In the genomic region with DNA sequence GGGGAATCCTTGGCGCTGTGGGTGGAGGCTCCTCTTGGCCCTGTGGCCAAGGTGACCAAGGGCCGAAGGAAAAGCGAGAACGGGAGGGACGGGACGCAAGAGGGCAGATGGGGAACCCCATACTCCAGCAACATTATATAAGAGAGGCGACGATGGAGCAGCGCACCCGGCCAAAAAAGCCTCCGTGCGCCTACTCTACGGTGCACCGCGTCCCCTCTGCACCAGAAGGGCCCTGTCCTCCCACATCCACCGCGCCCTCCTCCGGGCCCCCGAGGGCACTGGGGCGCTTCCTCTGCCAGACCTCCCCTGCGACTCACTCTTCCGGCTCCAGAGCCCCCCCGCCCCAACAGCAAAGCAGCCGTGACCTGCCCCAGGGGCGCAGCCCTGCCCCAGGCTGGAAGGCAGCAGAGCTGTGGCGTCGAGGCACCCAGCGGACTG, we compare ENCODE assay signal across 8 cellular contexts. TPM values are rescaled to one million over a fixed set of nuclear protein-coding genes. Genes with fewer than 3 reads are reported as not detected.
DNase-seq lines count a peak whose midpoint lies in the region; ATAC-seq and TF ChIP-seq lines count a peak whose summit lies in the region.

No MANE protein-coding gene starts in this region.

- CTCF ChIA-PET in CD4-positive, alpha-beta memory T cell (lab: Charles Lee; ENCODE audit: partially characterized antibody), result interaction anchor here (1.2 to 1.4 kb wide), 2 partner anchors 16 to 18 kb away, joined by 3 to 6 read pairs; no protein-coding TSS in a partner anchor

- TF ChIP-seq POLR2A in heart left ventricle (IDR thresholded peaks at IDR 0.05), result no peak

- peak overlapping the region; percentile 82 for H3K27ac ChIP-seq in CD4-positive, alpha-beta memory T cell (ENCODE audit: low read depth, low read length)
- H3K27ac ChIP-seq in HL-60 (replicated peaks), result peak overlapping the region; percentile 51
- H3K27ac ChIP-seq in heart left ventricle, result peak overlapping the region in 3 of 12 donors; percentile 22 to 85 (median 28)
- no peak overlapping the region for H3K27ac ChIP-seq in skeletal muscle tissue (ENCODE audit: low read depth, low read length)

- DNase-seq in CD4-positive, alpha-beta memory T cell, result peak; percentile 69 to 74 (median 73)
- DNase-seq in HL-60 (ENCODE audit: low read depth in 1 of 2, low spot score in 1 of 2) (peak in 1 of 2 experiments; percentile 17), activated T-helper 1 cell treated with Interleukin-2 at 50 U/mL for 16 hours (ENCODE audit: low read depth) (peak; percentile 41), heart left ventricle (peak in 1 of 5 donors; percentile 25), NCI-H128 (lab: John Stamatoyannopoulos, UW; ENCODE audit: unreplicated experiment) (no peak), putamen (ENCODE audit: low spot score) (no peak)

- H3K9me3 Mint-ChIP-seq in CD4-positive, alpha-beta memory T cell, result no peaks in the 10 kb centered on the region

- TF ChIP-seq CTCF in HL-60 (IDR thresholded peaks at IDR 0.05; ENCODE audit: insufficient read depth, low read length) (no peak), heart left ventricle (IDR thresholded peaks at IDR 0.05) (no peak)

- no peaks in the 10 kb centered on the region for H3K27me3 Mint-ChIP-seq in CD4-positive, alpha-beta memory T cell

- peaks cover 21% of the 10 kb centered on the region for H3K4me1 ChIP-seq in CD4-positive, alpha-beta memory T cell (ENCODE audit: insufficient read depth, low read length)
- peaks cover 0 to 23% (median 9%) of the 10 kb centered on the region in 12 donors for H3K4me1 ChIP-seq in heart left ventricle
- H3K4me1 ChIP-seq in skeletal muscle tissue (ENCODE audit: control insufficient read depth in 3 of 3, insufficient read depth in 3 of 3, low read length in 3 of 3), result peaks cover 8 to 18% (median 11%) of the 10 kb centered on the region in 3 donors

- intact Hi-C loops in CD4-positive, alpha-beta memory T cell (cut with micrococcal nuclease), result loop anchor here (1.0 to 5.0 kb wide), 6 partner anchors 18 to 1447 kb away; a partner anchor contains a TSS
- intact Hi-C loops in heart left ventricle (cut with DNase I), result loop anchor here in 1 of 10 donors (5.0 kb wide), 1 partner anchor 198 kb away; no protein-coding TSS in a partner anchor

- H3K9ac ChIP-seq in skeletal muscle tissue (ENCODE audit: low read depth in 1 of 3, low read length in 3 of 3), result peak overlapping the region in 2 of 3 donors; percentile 59 to 63

- peak overlapping the region; percentile 97 to 100 (median 98) for H3K27ac Mint-ChIP-seq in CD4-positive, alpha-beta memory T cell

- H3K36me3 ChIP-seq in CD4-positive, alpha-beta memory T cell (ENCODE audit: insufficient read depth, low read length), result no peaks in the 10 kb centered on the region
- H3K36me3 ChIP-seq in heart left ventricle (no peaks in the 10 kb centered on the region), skeletal muscle tissue (ENCODE audit: control insufficient read depth in 3 of 3, insufficient read depth in 3 of 3, low read length in 3 of 3) (no peaks in the 10 kb centered on the region)

- 2 to 9% (median 4%) methylated on average over 18 to 28 of the region's 28 CpGs for WGBS in heart left ventricle, 4 donors

- peaks cover 7 to 29% of the 10 kb centered on the region in 2 donors for H3K36me3 Mint-ChIP-seq in CD4-positive, alpha-beta memory T cell

- H3K4me3 Mint-ChIP-seq in CD4-positive, alpha-beta memory T cell, result peak overlapping the region; percentile 98 to 100 (median 99)

- POLR2A ChIA-PET in CD4-positive, alpha-beta memory T cell (lab: Charles Lee; ENCODE audit: partially characterized antibody), result interaction anchor here (0.6 to 1.7 kb wide), 9 partner anchors 9 to 1333 kb away, joined by 3 to 13 read pairs (median 3); a partner anchor contains a TSS

- ATAC-seq in GM19467 (IDR thresholded peaks at IDR 0.05; ENCODE audit: unreplicated experiment) (peak; percentile 31), heart left ventricle (peak; percentile 14 to 54 (median 25))

- H3K4me3 ChIP-seq in CD4-positive, alpha-beta memory T cell (ENCODE audit: low read length in 2 of 2), result peak overlapping the region; percentile 92 to 97
- H3K4me3 ChIP-seq in HL-60 (replicated peaks; ENCODE audit: insufficient read depth, low read length) (peak overlapping the region; percentile 50), heart left ventricle (peak overlapping the region; percentile 24 to 73 (median 52)), skeletal muscle tissue (ENCODE audit: low read length in 3 of 3) (peak overlapping the region; percentile 78 to 84 (median 82))

- H3K27me3 ChIP-seq in CD4-positive, alpha-beta memory T cell (ENCODE audit: insufficient read depth, low read length), result no peaks in the 10 kb centered on the region
- no peaks in the 10 kb centered on the region for H3K27me3 ChIP-seq in HL-60 (ENCODE audit: insufficient read depth, poor library complexity, severe bottlenecking)
- peaks cover 0 to 11% (median 0%) of the 10 kb centered on the region in 9 donors for H3K27me3 ChIP-seq in heart left ventricle
- H3K27me3 ChIP-seq in skeletal muscle tissue (ENCODE audit: control insufficient read depth in 3 of 3, insufficient read depth in 3 of 3, low read length in 3 of 3), result peaks cover 8 to 14% (median 9%) of the 10 kb centered on the region in 3 donors

- peaks cover 18 to 45% (median 30%) of the 10 kb centered on the region in 4 donors for H3K4me1 Mint-ChIP-seq in CD4-positive, alpha-beta memory T cell

- no peaks in the 10 kb centered on the region for H3K9me3 ChIP-seq in CD4-positive, alpha-beta memory T cell (ENCODE audit: control insufficient read depth in 1 of 2, low read length in 2 of 2)
- H3K9me3 ChIP-seq in heart left ventricle (no peaks in the 10 kb centered on the region), skeletal muscle tissue (ENCODE audit: control insufficient read depth in 3 of 3, low read length in 3 of 3) (no peaks in the 10 kb centered on the region)

RNA-seq across cellular contexts. Expression of a gene that starts 0.4 kb away (rescaled TPM):
- total RNA-seq in CD4-positive, alpha-beta memory T cell, result 10 to 100 TPM; 39.6 to 40.9 TPM
- 10 to 100 TPM; 43.8 to 56.9 TPM for polyA plus RNA-seq in CD4-positive, alpha-beta memory T cell
- total RNA-seq in heart left ventricle, result 1 to 10 TPM in 3 of 9 donors, under 1 TPM in 6; 0.26 to 5.2 (median 0.81) TPM
- polyA plus RNA-seq in heart left ventricle, result under 1 TPM; 0.30 to 0.67 TPM
- total RNA-seq in skeletal muscle tissue, result 1.0 TPM

Comparison
In these comparisons a context has a peak if more than half of its experiments do, and no peak if none do; other contexts are left out.
1. DNase-seq: peak in CD4-positive, alpha-beta memory T cell (5 of 5) and activated T-helper 1 cell treated with Interleukin-2 at 50 U/mL for 16 hours (single experiment); none in NCI-H128 (single experiment) and putamen (single experiment).
2. RNA of a gene that starts 0.4 kb away (total RNA-seq): 39.6 to 40.9 TPM in CD4-positive, alpha-beta memory T cell; 1.0 TPM in skeletal muscle tissue (single experiment) and 0.26 to 5.2 TPM in heart left ventricle; every median in the first group is over 4 times any median in the second.
3. Peak in every context shown above with its lines, with median percentiles within 50 percentile points of each other: H3K4me3 ChIP-seq.